8 cellular contexts compared by ENCODE assay signal in genomic region chr11:10450451-10451398, GRCh38. TPM values are rescaled to one million over a fixed set of nuclear protein-coding genes. Genes with fewer than 3 reads are reported as not detected.
DNase-seq lines count a peak whose midpoint lies in the region; ATAC-seq and TF ChIP-seq lines count a peak whose summit lies in the region.

No MANE protein-coding gene starts in this region.

- peak; percentile 38 for TF ChIP-seq CTCF in AG04449 (IDR thresholded peaks at IDR 0.05; ENCODE audit: insufficient read depth, low read length, missing control alignments)
- peak; percentile 30; the same call in 1 of the 2 replicates for TF ChIP-seq CTCF in OCI-LY1 (IDR thresholded peaks at IDR 0.05; ENCODE audit: low read length)

- DNase-seq in AG04449 (ENCODE audit: low read depth, low spot score) (no peak), adipocyte (ENCODE audit: low read depth) (no peak), left ventricle myocardium superior (peak; percentile 62), globus pallidus (ENCODE audit: low spot score) (no peak)

- no peaks in the 10 kb centered on the region for H3K79me2 ChIP-seq in OCI-LY1 (ENCODE audit: insufficient read depth, low read length)

- CTCF ChIA-PET in AG04449 (lab: Yijun Ruan, JAX) = interaction anchor here (0.8 to 1.5 kb wide), 5 partner anchors 10 to 90 kb away, joined by 3 to 6 read pairs (median 4); partner anchors contain the start of gene RNF141

- H3K4me2 ChIP-seq in OCI-LY1 (ENCODE audit: low read length) = peak overlapping the region; percentile 65

- peak; percentile 25 for ATAC-seq in GM19438 (IDR thresholded peaks at IDR 0.05; ENCODE audit: low read depth, unreplicated experiment)
- peak; percentile 78 for ATAC-seq in left ventricle myocardium superior
- ATAC-seq in GM19452 (IDR thresholded peaks at IDR 0.05; ENCODE audit: unreplicated experiment) = no peak

- H3K36me3 ChIP-seq in OCI-LY1 (ENCODE audit: insufficient read depth, low read length) = no peaks in the 10 kb centered on the region
- no peaks in the 10 kb centered on the region for H3K36me3 ChIP-seq in adipocyte (ENCODE audit: control insufficient read depth, insufficient read depth, low read length, severe bottlenecking)
- H3K36me3 ChIP-seq in rectal smooth muscle tissue (ENCODE audit: control insufficient read depth, insufficient read depth, low read length) = no peaks in the 10 kb centered on the region

- intact Hi-C loops in left ventricle myocardium superior (cut with micrococcal nuclease) = no loop called here

- no peaks in the 10 kb centered on the region for H3F3A ChIP-seq in OCI-LY1 (ENCODE audit: insufficient read depth, low read length)

- POLR2A ChIA-PET in AG04449 (lab: Yijun Ruan, JAX) = no interaction called here

- no peaks in the 10 kb centered on the region for H3K9me2 ChIP-seq in OCI-LY1 (ENCODE audit: low read depth, low read length)

- H4K20me1 ChIP-seq in OCI-LY1 (ENCODE audit: insufficient read depth, low read length) = no peaks in the 10 kb centered on the region

- H3K9ac ChIP-seq in OCI-LY1 (ENCODE audit: low read length) (peak overlapping the region; percentile 31; the same call in 1 of the 2 replicates), adipocyte (ENCODE audit: low read length) (peak overlapping the region; percentile 82), rectal smooth muscle tissue (ENCODE audit: low read length) (peak overlapping the region; percentile 43)

- no peak overlapping the region for H3K27ac ChIP-seq in OCI-LY1 (ENCODE audit: low read depth, low read length, poor library complexity, severe bottlenecking)
- no peak overlapping the region for H3K27ac ChIP-seq in rectal smooth muscle tissue (ENCODE audit: low read depth, low read length)

- H2AFZ ChIP-seq in OCI-LY1 (ENCODE audit: low read length) = no peak overlapping the region

- peak overlapping the region; percentile 45 for H3K4me3 ChIP-seq in AG04449 (ENCODE audit: low read depth, low read length)
- H3K4me3 ChIP-seq in OCI-LY1 (ENCODE audit: low read depth, low read length, poor library complexity, severe bottlenecking) = peak overlapping the region; percentile 50
- peak overlapping the region; percentile 76 for H3K4me3 ChIP-seq in adipocyte (ENCODE audit: low read length)
- H3K4me3 ChIP-seq in rectal smooth muscle tissue (ENCODE audit: low read length) = peak overlapping the region; percentile 35

- H3K27me3 ChIP-seq in OCI-LY1 (ENCODE audit: insufficient read depth, low read length) (no peaks in the 10 kb centered on the region; the same call in 1 of the 2 replicates), adipocyte (replicated peaks; ENCODE audit: control insufficient read depth, insufficient read depth, low read length) (no peaks in the 10 kb centered on the region), rectal smooth muscle tissue (ENCODE audit: control insufficient read depth, insufficient read depth, low read length) (no peaks in the 10 kb centered on the region)

- peaks cover 33% of the 10 kb centered on the region for H3K4me1 ChIP-seq in OCI-LY1 (ENCODE audit: insufficient read depth, low read length, severe bottlenecking)
- peaks cover 23% of the 10 kb centered on the region for H3K4me1 ChIP-seq in adipocyte (ENCODE audit: control insufficient read depth, insufficient read depth, low read length)
- H3K4me1 ChIP-seq in rectal smooth muscle tissue (ENCODE audit: control insufficient read depth, insufficient read depth, low read length) = no peaks in the 10 kb centered on the region

- H3K9me3 ChIP-seq in OCI-LY1 (ENCODE audit: low read length) = no peaks in the 10 kb centered on the region
- H3K9me3 ChIP-seq in adipocyte (ENCODE audit: control insufficient read depth, low read length) = no peaks in the 10 kb centered on the region

RNA-seq across cellular contexts. Expression of gene AMPD3, which starts 4.3 kb away (rescaled TPM):
- total RNA-seq in left ventricle myocardium superior = 3.7 TPM

Comparison
In these comparisons a context has a peak if more than half of its experiments do, and no peak if none do; other contexts are left out.
1. H3K9ac ChIP-seq: peak in every context shown above with its lines; median percentile 82 in adipocyte; 43 in rectal smooth muscle tissue; 31 in OCI-LY1.